1 cellular context compared by ENCODE assay signal in the genomic region with DNA sequence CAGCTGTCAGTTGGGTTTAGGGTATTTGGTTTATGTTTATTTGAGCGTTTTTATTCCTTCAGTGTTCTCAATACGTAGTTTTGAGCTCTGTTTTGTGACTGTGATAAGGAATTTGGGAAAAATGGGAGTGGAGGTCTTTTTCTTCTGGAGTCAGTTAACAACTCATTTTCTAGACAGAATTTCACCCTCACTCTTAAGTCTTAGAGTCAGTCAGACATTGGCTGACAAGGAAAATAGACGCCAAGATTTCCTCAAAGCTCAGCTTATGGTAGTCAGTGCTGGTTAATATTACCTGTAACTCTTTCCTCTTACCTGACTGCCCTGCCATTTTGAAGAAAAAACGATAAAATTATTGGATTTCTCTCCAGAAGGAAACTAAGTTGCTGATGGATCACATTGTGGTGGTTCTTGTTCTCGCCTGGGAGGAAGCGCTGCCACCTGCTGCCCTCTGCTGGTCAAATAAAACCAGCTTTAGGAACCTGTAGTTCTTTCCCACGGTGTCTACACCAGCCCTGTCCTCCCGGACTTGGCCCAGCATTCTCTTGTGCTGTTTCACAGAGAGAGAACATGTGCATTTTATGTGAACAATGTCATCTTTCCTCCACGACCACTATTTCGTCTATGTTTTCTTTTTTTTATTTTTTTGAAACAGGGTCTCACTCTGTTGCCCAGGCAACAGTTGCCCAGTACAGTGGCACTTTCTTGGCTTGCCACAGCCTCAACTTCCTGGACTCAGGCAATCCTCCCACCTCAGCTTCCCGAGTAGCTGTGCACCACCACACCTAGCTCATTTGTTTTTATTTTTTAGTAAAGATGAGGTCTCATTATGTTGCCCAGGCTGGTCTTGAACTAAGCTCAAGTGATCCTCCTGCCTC.
TF ChIP-seq lines count a peak whose summit lies in the region.

No MANE protein-coding gene starts in this region.

TF ChIP-seq in HepG2, 621 proteins besides CTCF, POLR2A, EP300 and RAD21 (continued from another document and continues in another):
- TF ChIP-seq, protein P1, sequence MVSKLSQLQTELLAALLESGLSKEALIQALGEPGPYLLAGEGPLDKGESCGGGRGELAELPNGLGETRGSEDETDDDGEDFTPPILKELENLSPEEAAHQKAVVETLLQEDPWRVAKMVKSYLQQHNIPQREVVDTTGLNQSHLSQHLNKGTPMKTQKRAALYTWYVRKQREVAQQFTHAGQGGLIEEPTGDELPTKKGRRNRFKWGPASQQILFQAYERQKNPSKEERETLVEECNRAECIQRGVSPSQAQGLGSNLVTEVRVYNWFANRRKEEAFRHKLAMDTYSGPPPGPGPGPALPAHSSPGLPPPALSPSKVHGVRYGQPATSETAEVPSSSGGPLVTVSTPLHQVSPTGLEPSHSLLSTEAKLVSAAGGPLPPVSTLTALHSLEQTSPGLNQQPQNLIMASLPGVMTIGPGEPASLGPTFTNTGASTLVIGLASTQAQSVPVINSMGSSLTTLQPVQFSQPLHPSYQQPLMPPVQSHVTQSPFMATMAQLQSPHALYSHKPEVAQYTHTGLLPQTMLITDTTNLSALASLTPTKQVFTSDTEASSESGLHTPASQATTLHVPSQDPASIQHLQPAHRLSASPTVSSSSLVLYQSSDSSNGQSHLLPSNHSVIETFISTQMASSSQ (IDR thresholded peaks at IDR 0.05; ENCODE audit: low read depth): no peak
- TF ChIP-seq, protein P1 (CRISPR knock-in tag; IDR thresholded peaks at IDR 0.05; ENCODE audit: borderline replicate concordance): no peak
- TF ChIP-seq, protein P2, sequence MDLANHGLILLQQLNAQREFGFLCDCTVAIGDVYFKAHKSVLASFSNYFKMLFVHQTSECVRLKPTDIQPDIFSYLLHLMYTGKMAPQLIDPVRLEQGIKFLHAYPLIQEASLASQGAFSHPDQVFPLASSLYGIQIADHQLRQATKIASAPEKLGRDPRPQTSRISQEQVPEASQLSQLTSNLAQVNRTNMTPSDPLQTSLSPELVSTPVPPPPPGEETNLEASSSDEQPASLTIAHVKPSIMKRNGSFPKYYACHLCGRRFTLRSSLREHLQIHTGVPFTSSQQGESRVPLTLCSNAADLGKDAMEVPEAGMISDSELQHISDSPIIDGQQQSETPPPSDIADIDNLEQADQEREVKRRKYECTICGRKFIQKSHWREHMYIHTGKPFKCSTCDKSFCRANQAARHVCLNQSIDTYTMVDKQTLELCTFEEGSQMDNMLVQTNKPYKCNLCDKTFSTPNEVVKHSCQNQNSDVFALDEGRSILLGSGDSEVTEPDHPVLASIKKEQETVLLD (CRISPR knock-in tag; IDR thresholded peaks at IDR 0.05; ENCODE audit: low read depth): no peak
- TF ChIP-seq NRL (CRISPR knock-in tag; IDR thresholded peaks at IDR 0.05; ENCODE audit: borderline replicate concordance) (no peak), ATF1 (CRISPR knock-in tag; IDR thresholded peaks at IDR 0.05) (no peak), CAMTA2 (CRISPR knock-in tag; IDR thresholded peaks at IDR 0.05; ENCODE audit: borderline replicate concordance) (no peak), RFX1 (IDR thresholded peaks at IDR 0.05) (no peak), RBFOX2 (IDR thresholded peaks at IDR 0.05; ENCODE audit: low read depth, low read length) (no peak), RBAK (CRISPR knock-in tag; IDR thresholded peaks at IDR 0.05) (no peak), IRX3 (CRISPR knock-in tag; IDR thresholded peaks at IDR 0.05; ENCODE audit: borderline replicate concordance, low read depth) (no peak), ZNF17 (CRISPR knock-in tag; IDR thresholded peaks at IDR 0.05) (peak; percentile 79; the same call in 1 of the 2 replicates), RXRB (CRISPR knock-in tag; IDR thresholded peaks at IDR 0.05; ENCODE audit: borderline replicate concordance) (peak; percentile 42; the same call in 1 of the 2 replicates), SMC3 (IDR thresholded peaks at IDR 0.05; ENCODE audit: low read length) (peak; percentile 97), ZNF891 (CRISPR knock-in tag; IDR thresholded peaks at IDR 0.05) (no peak), SOX5 (CRISPR knock-in tag; IDR thresholded peaks at IDR 0.05; ENCODE audit: borderline replicate concordance) (0 out of 2 replicates have a peak, but pooled peaks have one; percentile 11), POLR2AphosphoS2 (IDR thresholded peaks at IDR 0.05; ENCODE audit: low read depth, low read length) (no peak), MAZ (IDR thresholded peaks at IDR 0.05; ENCODE audit: borderline replicate concordance, low read depth, low read length) (no peak), MAZ (CRISPR knock-in tag; IDR thresholded peaks at IDR 0.05; ENCODE audit: low read depth) (0 out of 2 replicates have a peak, but pooled peaks have one; percentile 20), ZNF83 (CRISPR knock-in tag; IDR thresholded peaks at IDR 0.05; ENCODE audit: borderline replicate concordance) (no peak), RAD51 (IDR thresholded peaks at IDR 0.05; ENCODE audit: borderline replicate concordance) (no peak), HNRNPLL (IDR thresholded peaks at IDR 0.05; ENCODE audit: low read depth, low read length, poor library complexity, severe bottlenecking) (no peak), ZFP36L2 (CRISPR knock-in tag; IDR thresholded peaks at IDR 0.05) (no peak), MYC (CRISPR knock-in tag; IDR thresholded peaks at IDR 0.05; ENCODE audit: borderline replicate concordance) (no peak; the same call in 1 of the 2 replicates), CCDC6 (CRISPR knock-in tag; IDR thresholded peaks at IDR 0.05) (no peak), HNF4A (CRISPR knock-in tag; IDR thresholded peaks at IDR 0.05) (0 out of 2 replicates have a peak, but pooled peaks have one; percentile 18), MAFK (conservative IDR thresholded peaks at IDR 0.05 in 1 of 2, IDR thresholded peaks at IDR 0.05 in 1 of 2; ENCODE audit: low read length in 2 of 2) (0 out of 4 replicates have a peak, but pooled peaks of 1 of the 2 experiments have one; percentile 22)
- TF ChIP-seq, protein P3, sequence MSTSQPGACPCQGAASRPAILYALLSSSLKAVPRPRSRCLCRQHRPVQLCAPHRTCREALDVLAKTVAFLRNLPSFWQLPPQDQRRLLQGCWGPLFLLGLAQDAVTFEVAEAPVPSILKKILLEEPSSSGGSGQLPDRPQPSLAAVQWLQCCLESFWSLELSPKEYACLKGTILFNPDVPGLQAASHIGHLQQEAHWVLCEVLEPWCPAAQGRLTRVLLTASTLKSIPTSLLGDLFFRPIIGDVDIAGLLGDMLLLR (CRISPR knock-in tag; IDR thresholded peaks at IDR 0.05): no peak
- TF ChIP-seq, protein P4, sequence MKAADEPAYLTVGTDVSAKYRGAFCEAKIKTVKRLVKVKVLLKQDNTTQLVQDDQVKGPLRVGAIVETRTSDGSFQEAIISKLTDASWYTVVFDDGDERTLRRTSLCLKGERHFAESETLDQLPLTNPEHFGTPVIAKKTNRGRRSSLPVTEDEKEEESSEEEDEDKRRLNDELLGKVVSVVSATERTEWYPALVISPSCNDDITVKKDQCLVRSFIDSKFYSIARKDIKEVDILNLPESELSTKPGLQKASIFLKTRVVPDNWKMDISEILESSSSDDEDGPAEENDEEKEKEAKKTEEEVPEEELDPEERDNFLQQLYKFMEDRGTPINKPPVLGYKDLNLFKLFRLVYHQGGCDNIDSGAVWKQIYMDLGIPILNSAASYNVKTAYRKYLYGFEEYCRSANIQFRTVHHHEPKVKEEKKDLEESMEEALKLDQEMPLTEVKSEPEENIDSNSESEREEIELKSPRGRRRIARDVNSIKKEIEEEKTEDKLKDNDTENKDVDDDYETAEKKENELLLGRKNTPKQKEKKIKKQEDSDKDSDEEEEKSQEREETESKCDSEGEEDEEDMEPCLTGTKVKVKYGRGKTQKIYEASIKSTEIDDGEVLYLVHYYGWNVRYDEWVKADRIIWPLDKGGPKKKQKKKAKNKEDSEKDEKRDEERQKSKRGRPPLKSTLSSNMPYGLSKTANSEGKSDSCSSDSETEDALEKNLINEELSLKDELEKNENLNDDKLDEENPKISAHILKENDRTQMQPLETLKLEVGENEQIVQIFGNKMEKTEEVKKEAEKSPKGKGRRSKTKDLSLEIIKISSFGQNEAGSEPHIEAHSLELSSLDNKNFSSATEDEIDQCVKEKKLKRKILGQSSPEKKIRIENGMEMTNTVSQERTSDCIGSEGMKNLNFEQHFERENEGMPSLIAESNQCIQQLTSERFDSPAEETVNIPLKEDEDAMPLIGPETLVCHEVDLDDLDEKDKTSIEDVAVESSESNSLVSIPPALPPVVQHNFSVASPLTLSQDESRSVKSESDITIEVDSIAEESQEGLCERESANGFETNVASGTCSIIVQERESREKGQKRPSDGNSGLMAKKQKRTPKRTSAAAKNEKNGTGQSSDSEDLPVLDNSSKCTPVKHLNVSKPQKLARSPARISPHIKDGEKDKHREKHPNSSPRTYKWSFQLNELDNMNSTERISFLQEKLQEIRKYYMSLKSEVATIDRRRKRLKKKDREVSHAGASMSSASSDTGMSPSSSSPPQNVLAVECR (CRISPR knock-in tag; IDR thresholded peaks at IDR 0.05; ENCODE audit: borderline replicate concordance): peak; percentile 24; the same call in 1 of the 2 replicates
- TF ChIP-seq, protein P5, sequence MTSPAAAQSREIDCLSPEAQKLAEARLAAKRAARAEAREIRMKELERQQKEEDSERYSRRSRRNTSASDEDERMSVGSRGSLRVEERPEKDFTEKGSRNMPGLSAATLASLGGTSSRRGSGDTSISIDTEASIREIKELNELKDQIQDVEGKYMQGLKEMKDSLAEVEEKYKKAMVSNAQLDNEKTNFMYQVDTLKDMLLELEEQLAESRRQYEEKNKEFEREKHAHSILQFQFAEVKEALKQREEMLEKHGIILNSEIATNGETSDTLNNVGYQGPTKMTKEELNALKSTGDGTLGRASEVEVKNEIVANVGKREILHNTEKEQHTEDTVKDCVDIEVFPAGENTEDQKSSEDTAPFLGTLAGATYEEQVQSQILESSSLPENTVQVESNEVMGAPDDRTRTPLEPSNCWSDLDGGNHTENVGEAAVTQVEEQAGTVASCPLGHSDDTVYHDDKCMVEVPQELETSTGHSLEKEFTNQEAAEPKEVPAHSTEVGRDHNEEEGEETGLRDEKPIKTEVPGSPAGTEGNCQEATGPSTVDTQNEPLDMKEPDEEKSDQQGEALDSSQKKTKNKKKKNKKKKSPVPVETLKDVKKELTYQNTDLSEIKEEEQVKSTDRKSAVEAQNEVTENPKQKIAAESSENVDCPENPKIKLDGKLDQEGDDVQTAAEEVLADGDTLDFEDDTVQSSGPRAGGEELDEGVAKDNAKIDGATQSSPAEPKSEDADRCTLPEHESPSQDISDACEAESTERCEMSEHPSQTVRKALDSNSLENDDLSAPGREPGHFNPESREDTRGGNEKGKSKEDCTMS (CRISPR knock-in tag; conservative IDR thresholded peaks at IDR 0.05): no peak
- TF ChIP-seq, protein P6, sequence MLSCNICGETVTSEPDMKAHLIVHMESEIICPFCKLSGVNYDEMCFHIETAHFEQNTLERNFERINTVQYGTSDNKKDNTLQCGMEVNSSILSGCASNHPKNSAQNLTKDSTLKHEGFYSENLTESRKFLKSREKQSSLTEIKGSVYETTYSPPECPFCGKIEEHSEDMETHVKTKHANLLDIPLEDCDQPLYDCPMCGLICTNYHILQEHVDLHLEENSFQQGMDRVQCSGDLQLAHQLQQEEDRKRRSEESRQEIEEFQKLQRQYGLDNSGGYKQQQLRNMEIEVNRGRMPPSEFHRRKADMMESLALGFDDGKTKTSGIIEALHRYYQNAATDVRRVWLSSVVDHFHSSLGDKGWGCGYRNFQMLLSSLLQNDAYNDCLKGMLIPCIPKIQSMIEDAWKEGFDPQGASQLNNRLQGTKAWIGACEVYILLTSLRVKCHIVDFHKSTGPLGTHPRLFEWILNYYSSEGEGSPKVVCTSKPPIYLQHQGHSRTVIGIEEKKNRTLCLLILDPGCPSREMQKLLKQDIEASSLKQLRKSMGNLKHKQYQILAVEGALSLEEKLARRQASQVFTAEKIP (CRISPR knock-in tag; IDR thresholded peaks at IDR 0.05; ENCODE audit: borderline replicate concordance): no peak
- TF ChIP-seq, protein P7, sequence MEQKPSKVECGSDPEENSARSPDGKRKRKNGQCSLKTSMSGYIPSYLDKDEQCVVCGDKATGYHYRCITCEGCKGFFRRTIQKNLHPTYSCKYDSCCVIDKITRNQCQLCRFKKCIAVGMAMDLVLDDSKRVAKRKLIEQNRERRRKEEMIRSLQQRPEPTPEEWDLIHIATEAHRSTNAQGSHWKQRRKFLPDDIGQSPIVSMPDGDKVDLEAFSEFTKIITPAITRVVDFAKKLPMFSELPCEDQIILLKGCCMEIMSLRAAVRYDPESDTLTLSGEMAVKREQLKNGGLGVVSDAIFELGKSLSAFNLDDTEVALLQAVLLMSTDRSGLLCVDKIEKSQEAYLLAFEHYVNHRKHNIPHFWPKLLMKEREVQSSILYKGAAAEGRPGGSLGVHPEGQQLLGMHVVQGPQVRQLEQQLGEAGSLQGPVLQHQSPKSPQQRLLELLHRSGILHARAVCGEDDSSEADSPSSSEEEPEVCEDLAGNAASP (CRISPR knock-in tag; IDR thresholded peaks at IDR 0.05; ENCODE audit: borderline replicate concordance): 0 out of 2 replicates have a peak, but pooled peaks have one; percentile 16
- TF ChIP-seq, protein P8, sequence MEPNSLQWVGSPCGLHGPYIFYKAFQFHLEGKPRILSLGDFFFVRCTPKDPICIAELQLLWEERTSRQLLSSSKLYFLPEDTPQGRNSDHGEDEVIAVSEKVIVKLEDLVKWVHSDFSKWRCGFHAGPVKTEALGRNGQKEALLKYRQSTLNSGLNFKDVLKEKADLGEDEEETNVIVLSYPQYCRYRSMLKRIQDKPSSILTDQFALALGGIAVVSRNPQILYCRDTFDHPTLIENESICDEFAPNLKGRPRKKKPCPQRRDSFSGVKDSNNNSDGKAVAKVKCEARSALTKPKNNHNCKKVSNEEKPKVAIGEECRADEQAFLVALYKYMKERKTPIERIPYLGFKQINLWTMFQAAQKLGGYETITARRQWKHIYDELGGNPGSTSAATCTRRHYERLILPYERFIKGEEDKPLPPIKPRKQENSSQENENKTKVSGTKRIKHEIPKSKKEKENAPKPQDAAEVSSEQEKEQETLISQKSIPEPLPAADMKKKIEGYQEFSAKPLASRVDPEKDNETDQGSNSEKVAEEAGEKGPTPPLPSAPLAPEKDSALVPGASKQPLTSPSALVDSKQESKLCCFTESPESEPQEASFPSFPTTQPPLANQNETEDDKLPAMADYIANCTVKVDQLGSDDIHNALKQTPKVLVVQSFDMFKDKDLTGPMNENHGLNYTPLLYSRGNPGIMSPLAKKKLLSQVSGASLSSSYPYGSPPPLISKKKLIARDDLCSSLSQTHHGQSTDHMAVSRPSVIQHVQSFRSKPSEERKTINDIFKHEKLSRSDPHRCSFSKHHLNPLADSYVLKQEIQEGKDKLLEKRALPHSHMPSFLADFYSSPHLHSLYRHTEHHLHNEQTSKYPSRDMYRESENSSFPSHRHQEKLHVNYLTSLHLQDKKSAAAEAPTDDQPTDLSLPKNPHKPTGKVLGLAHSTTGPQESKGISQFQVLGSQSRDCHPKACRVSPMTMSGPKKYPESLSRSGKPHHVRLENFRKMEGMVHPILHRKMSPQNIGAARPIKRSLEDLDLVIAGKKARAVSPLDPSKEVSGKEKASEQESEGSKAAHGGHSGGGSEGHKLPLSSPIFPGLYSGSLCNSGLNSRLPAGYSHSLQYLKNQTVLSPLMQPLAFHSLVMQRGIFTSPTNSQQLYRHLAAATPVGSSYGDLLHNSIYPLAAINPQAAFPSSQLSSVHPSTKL (CRISPR knock-in tag; IDR thresholded peaks at IDR 0.05): peak; percentile 36; the same call in 1 of the 2 replicates
